ENCODE assay signal across 34 cellular contexts in the genomic region with DNA sequence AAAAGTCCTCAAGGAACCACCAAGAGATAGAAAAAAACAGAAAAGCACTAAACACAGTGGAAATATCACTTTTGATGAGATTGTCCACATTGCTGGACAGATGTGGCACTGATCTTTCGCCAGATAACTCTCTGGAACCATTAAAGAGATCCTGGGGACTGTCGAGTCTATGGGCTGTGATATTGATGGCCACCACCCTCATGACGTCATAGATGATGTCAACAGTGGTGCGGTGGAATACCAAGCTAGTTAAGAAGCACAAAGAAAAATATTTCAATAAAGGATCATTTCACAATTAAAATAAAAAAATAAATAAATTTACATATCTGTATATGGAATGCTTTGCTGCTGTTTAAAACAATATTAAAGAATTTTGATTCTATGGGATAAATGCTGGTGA.
"Had no signal": no experiment of that assay in that cellular context is flagged by ENCODE, and none has a peak within 500 bp of the region (broad histone marks: within the 10 kb centered on the region; RNA-seq: fewer than 3 reads in every experiment).

No MANE protein-coding gene starts in this region.

- DNase-seq: Karpas-422, MG63, MM.1S, MV-4-11, NCI-H1048, NCI-H1092, NCI-H1092 treated with DMSO at 0.1 percent for 48 hours, NCI-H1105, NCI-H1105 treated with DMSO at 0.1 percent for 48 hours, NCI-H1417, NCI-H1417 treated with DMSO at 0.1 percent for 48 hours, NCI-H1436, NCI-H1436 treated with DMSO at 0.1 percent for 48 hours, NCI-H146, NCI-H1694, NCI-H1694 treated with DMSO at 0.1 percent for 48 hours, NCI-H187, NCI-H187 treated with DMSO at 0.1 percent for 48 hours, NCI-H1930, NCI-H2029, NCI-H2029 treated with DMSO at 0.1 percent for 48 hours, NCI-H2081, NCI-H2081 treated with DMSO at 0.1 percent for 48 hours, NCI-H2107, NCI-H2171, NCI-H2171 treated with DMSO at 0.1 percent for 48 hours, NCI-H2227 treated with DMSO at 0.1 percent for 48 hours, NCI-H226, NCI-H345, NCI-H446, NCI-H446 treated with DMSO at 0.1 percent for 48 hours, NCI-H510A, NCI-H510A treated with DMSO at 0.1 percent for 48 hours, NCI-H524 had no signal

- H3K36me3 ChIP-seq: MG63 had no signal

- H3K9me3 ChIP-seq: MG63 had no signal

- H3K4me3 ChIP-seq: MG63 had no signal

- H3K27me3 ChIP-seq: MG63 had no signal
